31 cellular contexts compared by ENCODE assay signal in the genomic region with DNA sequence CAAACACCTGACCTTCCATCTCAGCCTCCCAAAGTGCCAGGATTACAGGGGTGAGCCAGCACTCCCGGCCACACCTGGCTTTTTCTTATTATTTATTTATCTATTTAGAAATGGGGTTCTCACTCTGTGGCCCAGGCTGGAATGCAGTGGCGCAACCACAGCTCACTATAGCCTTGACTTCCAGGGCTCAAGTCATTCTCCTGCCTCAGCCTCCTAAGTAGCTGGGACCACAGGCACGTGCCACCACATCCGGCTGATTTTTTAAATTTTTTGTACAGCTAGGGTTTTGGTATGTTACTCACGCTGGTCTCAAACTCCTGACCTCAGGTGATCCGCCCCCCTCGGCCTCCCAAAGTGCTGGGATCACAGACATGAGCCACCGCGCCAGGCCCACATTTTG. TPM values are rescaled to one million over a fixed set of nuclear protein-coding genes. Genes with fewer than 3 reads are reported as not detected.
"Had no signal": no experiment of that assay in that cellular context is flagged by ENCODE, and none has a peak within 500 bp of the region (broad histone marks: within the 10 kb centered on the region; RNA-seq: fewer than 3 reads in every experiment).

No MANE protein-coding gene starts in this region.

- H3K4me1 Mint-ChIP-seq: activated naive CD4-positive, alpha-beta T cell treated with anti-CD3 and anti-CD28 coated beads, Interleukin-2, amount 50 U/mL, for 24 hours; natural killer cell had no signal

- ATAC-seq: activated CD8-positive, alpha-beta T cell treated with anti-CD3 and anti-CD28 coated beads, Interleukin-2, amount 10 ng/mL, durations not matched to agents 7 days and 5 days; natural killer cell had no signal

- H3K4me3 ChIP-seq: left ventricle myocardium inferior, sigmoid colon, smooth muscle cell, thoracic aorta, upper lobe of left lung had no signal

- H3K27ac Mint-ChIP-seq: activated CD8-positive, alpha-beta T cell treated with anti-CD3 and anti-CD28 coated beads, Interleukin-2, amount 10 ng/mL, durations not matched to agents 7 days and 5 days; activated naive CD4-positive, alpha-beta T cell treated with anti-CD3 and anti-CD28 coated beads, Interleukin-2, amount 50 U/mL, for 24 hours; activated T-helper 1 cell treated with anti-CD3 and anti-CD28 coated beads, Interleukin-12 subunit alpha, Interleukin-12 subunit beta, Interleukin-2, Interleukin-4 antibody, amounts not matched to agents 30 ng/mL and 10 ng/mL and 1 ng/mL, durations not matched to agents 14 hours and 24 hours and 36 hours; brain; mesothelial cell of epicardium; natural killer cell; progenitor cell of endocrine pancreas; T-helper 2 cell treated with Interferon-gamma antibody and Interleukin-4, amounts not matched to agents 5 μg/mL and 100 μg/mL, for 36 hours had no signal

- H3K4me2 ChIP-seq: smooth muscle cell had no signal

- H3K9me3 Mint-ChIP-seq: activated naive CD4-positive, alpha-beta T cell treated with anti-CD3 and anti-CD28 coated beads, Interleukin-2, amount 50 U/mL, for 24 hours; activated T-helper 1 cell treated with anti-CD3 and anti-CD28 coated beads, Interleukin-12 subunit alpha, Interleukin-12 subunit beta, Interleukin-2, Interleukin-4 antibody, amounts not matched to agents 30 ng/mL and 10 ng/mL and 1 ng/mL, durations not matched to agents 14 hours and 24 hours and 36 hours; mesothelial cell of epicardium; natural killer cell; T-helper 2 cell treated with Interferon-gamma antibody and Interleukin-4, amounts not matched to agents 5 μg/mL and 100 μg/mL, for 36 hours had no signal

- H3K4me3 Mint-ChIP-seq: activated CD8-positive, alpha-beta T cell treated with anti-CD3 and anti-CD28 coated beads, Interleukin-2, amount 10 ng/mL, durations not matched to agents 7 days and 5 days; activated naive CD4-positive, alpha-beta T cell treated with anti-CD3 and anti-CD28 coated beads, Interleukin-2, amount 50 U/mL, for 24 hours; activated T-helper 1 cell treated with anti-CD3 and anti-CD28 coated beads, Interleukin-12 subunit alpha, Interleukin-12 subunit beta, Interleukin-2, Interleukin-4 antibody, amounts not matched to agents 30 ng/mL and 10 ng/mL and 1 ng/mL, durations not matched to agents 14 hours and 24 hours and 36 hours; brain; mesothelial cell of epicardium; natural killer cell; T-helper 2 cell treated with Interferon-gamma antibody and Interleukin-4, amounts not matched to agents 5 μg/mL and 100 μg/mL, for 36 hours had no signal

- H3K36me3 Mint-ChIP-seq: activated naive CD4-positive, alpha-beta T cell treated with anti-CD3 and anti-CD28 coated beads, Interleukin-2, amount 50 U/mL, for 24 hours; brain; mesothelial cell of epicardium; natural killer cell had no signal

- DNase-seq: activated CD4-positive, alpha-beta T cell treated with anti-CD3 and anti-CD28 coated beads for 1 hour; activated CD4-positive, alpha-beta T cell treated with anti-CD3 and anti-CD28 coated beads, Interleukin-2, amount 50 U/mL, for 1 hour; activated CD8-positive, alpha-beta T cell treated with anti-CD3 and anti-CD28 coated beads, Interleukin-2, amount 10 ng/mL, durations not matched to agents 7 days and 5 days; activated gamma-delta T cell; aorta; erythroblast; foreskin fibroblast; glutamatergic neuron; hippocampal formation; kidney glomerular epithelial cell; left ventricle myocardium inferior; natural killer cell; retina; sigmoid colon; stimulated activated CD4-positive, alpha-beta T cell treated with anti-CD3 and anti-CD28 coated beads, Interleukin-15, amount 100 ng/mL, for 24 hours; stimulated activated CD4-positive, alpha-beta T cell treated with anti-CD3 and anti-CD28 coated beads, Interleukin-2, amount 100 ng/mL, for 48 hours; stimulated activated CD8-positive, alpha-beta memory T cell treated with anti-CD3 and anti-CD28 coated beads, Interleukin-4, amount 100 ng/mL, for 48 hours; stimulated activated naive CD4-positive, alpha-beta T cell; upper lobe of left lung had no signal

- H3K27me3 ChIP-seq: sigmoid colon, upper lobe of left lung had no signal

- H3K36me3 ChIP-seq: left ventricle myocardium inferior, sigmoid colon, thoracic aorta, upper lobe of left lung had no signal

- H3K27ac ChIP-seq: left ventricle myocardium inferior, sigmoid colon, thoracic aorta, upper lobe of left lung had no signal

- H3K9me3 ChIP-seq: left ventricle myocardium inferior, sigmoid colon, thoracic aorta, upper lobe of left lung had no signal

RNA-seq across cellular contexts. Expression of gene MYL10, which starts 56.9 kb away (rescaled TPM):
- total RNA-seq: activated CD8-positive, alpha-beta T cell treated with anti-CD3 and anti-CD28 coated beads, Interleukin-2, amount 10 ng/mL, durations not matched to agents 7 days and 5 days; activated T-helper 1 cell treated with anti-CD3 and anti-CD28 coated beads, Interleukin-12 subunit alpha, Interleukin-12 subunit beta, Interleukin-2, Interleukin-4 antibody, amounts not matched to agents 30 ng/mL and 10 ng/mL and 1 ng/mL, durations not matched to agents 14 hours and 24 hours and 36 hours; aorta; cardiac septum; fibroblast of lung; left ventricle myocardium inferior; lung microvascular endothelial cell; mesothelial cell of epicardium; natural killer cell; osteocyte; progenitor cell of endocrine pancreas; sigmoid colon; thoracic aorta; upper lobe of left lung had no signal
- polyA plus RNA-seq: aorta, fibroblast of lung, sigmoid colon had no signal
